ENCODE assay signal across 20 cellular contexts in genomic region chr5:122183795-122184185, GRCh38. TPM values are rescaled to one million over a fixed set of nuclear protein-coding genes. Genes with fewer than 3 reads are reported as not detected.
DNase-seq lines count a peak whose midpoint lies in the region; ATAC-seq and TF ChIP-seq lines count a peak whose summit lies in the region.
"Had no signal": no experiment of that assay in that cellular context is flagged by ENCODE, and none has a peak within 500 bp of the region (broad histone marks: within the 10 kb centered on the region; RNA-seq: fewer than 3 reads in every experiment).

No MANE protein-coding gene starts in this region.

- H3K27ac ChIP-seq in SJSA1 (peak overlapping the region; percentile 79), fibroblast of lung (ENCODE audit: insufficient read depth, low read length) (peak overlapping the region; percentile 35), skeletal muscle tissue (ENCODE audit: low read depth, low read length) (peak overlapping the region; percentile 54)
- H3K27ac ChIP-seq: WERI-Rb-1 had no signal

- H3K9me3 ChIP-seq in SJSA1 (replicated peaks) (no peaks in the 10 kb centered on the region; the same call in 1 of the 2 replicates), fibroblast of lung (ENCODE audit: control insufficient read depth, insufficient read depth, low read depth, low read length) (no peaks in the 10 kb centered on the region), skeletal muscle tissue (ENCODE audit: control insufficient read depth in 3 of 3, low read length in 3 of 3) (no peaks in the 10 kb centered on the region)
- H3K9me3 ChIP-seq: prostate gland had no signal

- H3K4me3 ChIP-seq in SJSA1 (no peak overlapping the region), fibroblast of lung (replicated peaks in 1 of 4; ENCODE audit: control extremely low read depth in 1 of 4, insufficient read depth in 1 of 4, low read depth in 3 of 4, low read length in 4 of 4) (no peak overlapping the region), skeletal muscle tissue (ENCODE audit: low read length in 3 of 3) (no peak overlapping the region)
- H3K4me3 ChIP-seq: lung, prostate gland had no signal

- peak; percentile 34 for DNase-seq in Daoy (ENCODE audit: low read depth)
- no peak for DNase-seq in SJSA1 (ENCODE audit: low read depth in 1 of 2, low spot score in 2 of 2)
- DNase-seq in fibroblast of lung (ENCODE audit: low read depth in 2 of 2), result no peak
- no peak for DNase-seq in NCI-H2196 (lab: John Stamatoyannopoulos, UW; ENCODE audit: unreplicated experiment)
- DNase-seq: activated CD4-positive, alpha-beta memory T cell treated with anti-CD3 and anti-CD28 coated beads for 36 hours; activated naive CD4-positive, alpha-beta T cell treated with anti-CD3 and anti-CD28 coated beads, Interleukin-2, amount 50 U/mL, for 16 hours; activated T-cell treated with anti-CD3 and anti-CD28 coated beads, Interleukin-2, amount 50 U/mL, for 48 hours; CD4-positive, alpha-beta T cell; immature natural killer cell; MM.1S; naive thymus-derived CD4-positive, alpha-beta T cell; NCI-H1694; T-helper 17 cell; WERI-Rb-1 had no signal

- no peaks in the 10 kb centered on the region for H4K20me1 ChIP-seq in fibroblast of lung (ENCODE audit: control insufficient read depth, extremely low read depth, insufficient read depth, low read length)

- no peaks in the 10 kb centered on the region for H3K36me3 ChIP-seq in SJSA1
- H3K36me3 ChIP-seq in fibroblast of lung (ENCODE audit: control insufficient read depth, insufficient read depth, low read length), result no peaks in the 10 kb centered on the region
- H3K36me3 ChIP-seq in skeletal muscle tissue (ENCODE audit: control insufficient read depth in 3 of 3, insufficient read depth in 3 of 3, low read length in 3 of 3), result no peaks in the 10 kb centered on the region
- H3K36me3 ChIP-seq: prostate gland, WERI-Rb-1 had no signal

- ATAC-seq in HG03095 (IDR thresholded peaks at IDR 0.05; ENCODE audit: unreplicated experiment), result no peak
- ATAC-seq in HG02798 (IDR thresholded peaks at IDR 0.05; ENCODE audit: poor library complexity, unreplicated experiment), result no peak
- no peak for ATAC-seq in HG02623 (IDR thresholded peaks at IDR 0.05; ENCODE audit: unreplicated experiment)
- ATAC-seq: naive thymus-derived CD4-positive, alpha-beta T cell; T-helper 17 cell had no signal

- H3K4me2 ChIP-seq in fibroblast of lung (ENCODE audit: extremely low read depth, insufficient read depth, low read length), result peak overlapping the region; percentile 65

- H3K9ac ChIP-seq in fibroblast of lung (ENCODE audit: insufficient read depth, low read length), result no peak overlapping the region
- no peak overlapping the region for H3K9ac ChIP-seq in skeletal muscle tissue (ENCODE audit: low read depth in 1 of 3, low read length in 3 of 3)

- H2AFZ ChIP-seq in fibroblast of lung (ENCODE audit: low read length), result no peak overlapping the region

- H3K4me1 ChIP-seq in SJSA1 (replicated peaks), result peaks cover 43% of the 10 kb centered on the region
- peaks cover 27% of the 10 kb centered on the region for H3K4me1 ChIP-seq in fibroblast of lung (ENCODE audit: control insufficient read depth, extremely low read depth, insufficient read depth, low read length)
- peaks cover 4 to 12% (median 11%) of the 10 kb centered on the region in 3 donors for H3K4me1 ChIP-seq in skeletal muscle tissue (ENCODE audit: control insufficient read depth in 3 of 3, insufficient read depth in 3 of 3, low read length in 3 of 3)
- H3K4me1 ChIP-seq: prostate gland had no signal

- no peaks in the 10 kb centered on the region for H3K27me3 ChIP-seq in SJSA1 (replicated peaks)
- H3K27me3 ChIP-seq in fibroblast of lung (ENCODE audit: control insufficient read depth, insufficient read depth, low read length), result no peaks in the 10 kb centered on the region
- H3K27me3 ChIP-seq in skeletal muscle tissue (ENCODE audit: control insufficient read depth in 3 of 3, insufficient read depth in 3 of 3, low read length in 3 of 3), result no peaks in the 10 kb centered on the region

- no peaks in the 10 kb centered on the region for H3K79me2 ChIP-seq in fibroblast of lung (ENCODE audit: control insufficient read depth, insufficient read depth, low read length)

- TF ChIP-seq CTCF in fibroblast of lung (conservative IDR thresholded peaks at IDR 0.05 in 1 of 2, IDR thresholded peaks at IDR 0.05 in 1 of 2; ENCODE audit: low read depth in 1 of 2, low read length in 2 of 2), result no peak

RNA-seq across cellular contexts. Expression of gene ZNF474, which starts 54.4 kb away (rescaled TPM):
- total RNA-seq in Daoy (2014; rRNA removed; shearing (Covaris generic)), result 0.92 and 1.8 TPM in 2 replicates
- total RNA-seq in SJSA1 (2014; rRNA removed; shearing (Covaris generic)), result 0.44 TPM in 1 of 2 replicates, not detected in the other
- total RNA-seq in fibroblast of lung, result under 0.01 and 0.17 TPM in 2 replicates
- polyA plus RNA-seq in fibroblast of lung, result 0.11 and 0.20 TPM in 2 replicates
- polyA plus RNA-seq in fibroblast of lung (2012), result 0.21 TPM in 1 of 2 replicates, not detected in the other
- polyA minus RNA-seq in fibroblast of lung (ENCODE audit: low replicate concordance), result not detected in 2 replicates
- total RNA-seq in skeletal muscle tissue, result 2.6 TPM
- total RNA-seq: activated CD4-positive, alpha-beta memory T cell treated with anti-CD3 and anti-CD28 coated beads for 36 hours had no signal
- polyA plus RNA-seq: immature natural killer cell had no signal
